1 cellular context compared by ENCODE assay signal in genomic region chr19:48954011-48954594, GRCh38.
A peak's percentile ranks its signal among the peaks of the same experiment; 100 is the strongest.
TF ChIP-seq lines count a peak whose summit lies in the region.

No MANE protein-coding gene starts in this region.

TF ChIP-seq in K562, 482 proteins besides CTCF, POLR2A, EP300 and RAD21 (continued from another document and continues in another):
- no peak for TF ChIP-seq RHOXF2B (CRISPR knock-in tag; conservative IDR thresholded peaks at IDR 0.05)
- no peak for TF ChIP-seq PTBP1 (IDR thresholded peaks at IDR 0.05; ENCODE audit: low read depth, low read length)
- no peak for TF ChIP-seq TARDBP (IDR thresholded peaks at IDR 0.05)
- no peak for TF ChIP-seq MBD2 (IDR thresholded peaks at IDR 0.05; ENCODE audit: borderline replicate concordance, low read depth)
- TF ChIP-seq E2F3 (CRISPR knock-in tag; IDR thresholded peaks at IDR 0.05): no peak
- no peak for TF ChIP-seq TBL1XR1 (IDR thresholded peaks at IDR 0.05; ENCODE audit: low read length in 2 of 2)
- peak; percentile 31; the same call in 1 of the 2 replicates for TF ChIP-seq MIER1 (IDR thresholded peaks at IDR 0.05; ENCODE audit: low read depth)
- TF ChIP-seq SREBF2 (CRISPR knock-in tag; IDR thresholded peaks at IDR 0.05): no peak
- no peak for TF ChIP-seq PRPF4 (IDR thresholded peaks at IDR 0.05; ENCODE audit: insufficient read depth, low read depth, low read length, poor library complexity, severe bottlenecking)
- no peak for TF ChIP-seq ELK1 (CRISPR knock-in tag; IDR thresholded peaks at IDR 0.05)
- no peak for TF ChIP-seq NCOA1 (IDR thresholded peaks at IDR 0.05; ENCODE audit: low read depth)
- no peak for TF ChIP-seq MCM2 (IDR thresholded peaks at IDR 0.05; ENCODE audit: low read depth)
- no peak for TF ChIP-seq ZBED1 (IDR thresholded peaks at IDR 0.05)
- TF ChIP-seq TAF9B (IDR thresholded peaks at IDR 0.05; ENCODE audit: partially characterized antibody): no peak
- TF ChIP-seq ID3 (CRISPR knock-in tag; IDR thresholded peaks at IDR 0.05): no peak
- TF ChIP-seq ID3 (tag; IDR thresholded peaks at IDR 0.05): no peak
- peak; percentile 75 for TF ChIP-seq BRD9 (IDR thresholded peaks at IDR 0.05; ENCODE audit: low read depth, partially characterized antibody)
- TF ChIP-seq ZNF507 (tag; conservative IDR thresholded peaks at IDR 0.05): no peak
- TF ChIP-seq STAG1 (CRISPR knock-in tag; IDR thresholded peaks at IDR 0.05; ENCODE audit: borderline replicate concordance): no peak
- no peak for TF ChIP-seq NR2C2 (CRISPR knock-in tag; IDR thresholded peaks at IDR 0.05)
- no peak for TF ChIP-seq NR2C2 (tag; IDR thresholded peaks at IDR 0.05)
- no peak for TF ChIP-seq PHB (CRISPR knock-in tag; IDR thresholded peaks at IDR 0.05)
- TF ChIP-seq NR2C1 (IDR thresholded peaks at IDR 0.05): no peak
- TF ChIP-seq NR2C1 (tag; IDR thresholded peaks at IDR 0.05): no peak
- no peak for TF ChIP-seq ZNF778 (CRISPR knock-in tag; IDR thresholded peaks at IDR 0.05)
- no peak for TF ChIP-seq XRCC4 (IDR thresholded peaks at IDR 0.05; ENCODE audit: extremely low read depth, insufficient read depth, insufficient read length)
- no peak for TF ChIP-seq PRDM10 (IDR thresholded peaks at IDR 0.05; ENCODE audit: partially characterized antibody)
- no peak; the same call in 1 of the 2 replicates for TF ChIP-seq NFRKB (IDR thresholded peaks at IDR 0.05; ENCODE audit: low read depth)
- TF ChIP-seq MYNN (IDR thresholded peaks at IDR 0.05): no peak
- TF ChIP-seq MYNN (CRISPR knock-in tag; IDR thresholded peaks at IDR 0.05): no peak
- TF ChIP-seq STAT6 (CRISPR knock-in tag; IDR thresholded peaks at IDR 0.05): no peak
- no peak for TF ChIP-seq PATZ1 (CRISPR knock-in tag; IDR thresholded peaks at IDR 0.05; ENCODE audit: borderline replicate concordance)
- no peak for TF ChIP-seq ZNF764 (CRISPR knock-in tag; IDR thresholded peaks at IDR 0.05; ENCODE audit: low read depth)
- TF ChIP-seq ZBTB40 (IDR thresholded peaks at IDR 0.05): peak; percentile 31; the same call in 1 of the 2 replicates
- no peak for TF ChIP-seq ZBTB40 (CRISPR knock-in tag; IDR thresholded peaks at IDR 0.05)
- no peak for TF ChIP-seq NELFE (IDR thresholded peaks at IDR 0.05; ENCODE audit: insufficient read depth, insufficient read length)
- TF ChIP-seq ZNF146 (CRISPR knock-in tag; IDR thresholded peaks at IDR 0.05; ENCODE audit: unreplicated experiment): no peak
- no peak for TF ChIP-seq ZHX1 (conservative IDR thresholded peaks at IDR 0.05; ENCODE audit: low read length)
- TF ChIP-seq MCM5 (IDR thresholded peaks at IDR 0.05; ENCODE audit: low read depth): no peak
- TF ChIP-seq PPARD (CRISPR knock-in tag; IDR thresholded peaks at IDR 0.05): no peak
